1 cellular context compared by ENCODE assay signal in the genomic region with DNA sequence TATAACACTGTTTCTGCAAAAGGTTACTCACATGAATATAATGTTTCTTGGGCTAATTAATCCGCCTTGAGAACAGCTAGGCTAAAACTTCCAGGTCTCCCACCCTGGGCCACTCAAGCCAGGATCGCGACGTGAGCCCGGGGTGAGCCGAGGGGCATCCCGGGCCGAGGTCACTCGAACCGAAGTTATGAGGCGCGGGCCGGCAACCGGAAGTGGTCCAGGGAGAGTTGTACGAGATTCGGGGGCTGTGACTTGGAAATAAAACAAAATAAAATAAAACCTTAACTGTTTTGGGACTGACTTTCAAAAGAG.
TF ChIP-seq lines count a peak whose summit lies in the region.

No MANE protein-coding gene starts in this region.

TF ChIP-seq in WTC11, 78 proteins besides CTCF, POLR2A, EP300 and RAD21 (continued from another document):
- TF ChIP-seq, protein P1, sequence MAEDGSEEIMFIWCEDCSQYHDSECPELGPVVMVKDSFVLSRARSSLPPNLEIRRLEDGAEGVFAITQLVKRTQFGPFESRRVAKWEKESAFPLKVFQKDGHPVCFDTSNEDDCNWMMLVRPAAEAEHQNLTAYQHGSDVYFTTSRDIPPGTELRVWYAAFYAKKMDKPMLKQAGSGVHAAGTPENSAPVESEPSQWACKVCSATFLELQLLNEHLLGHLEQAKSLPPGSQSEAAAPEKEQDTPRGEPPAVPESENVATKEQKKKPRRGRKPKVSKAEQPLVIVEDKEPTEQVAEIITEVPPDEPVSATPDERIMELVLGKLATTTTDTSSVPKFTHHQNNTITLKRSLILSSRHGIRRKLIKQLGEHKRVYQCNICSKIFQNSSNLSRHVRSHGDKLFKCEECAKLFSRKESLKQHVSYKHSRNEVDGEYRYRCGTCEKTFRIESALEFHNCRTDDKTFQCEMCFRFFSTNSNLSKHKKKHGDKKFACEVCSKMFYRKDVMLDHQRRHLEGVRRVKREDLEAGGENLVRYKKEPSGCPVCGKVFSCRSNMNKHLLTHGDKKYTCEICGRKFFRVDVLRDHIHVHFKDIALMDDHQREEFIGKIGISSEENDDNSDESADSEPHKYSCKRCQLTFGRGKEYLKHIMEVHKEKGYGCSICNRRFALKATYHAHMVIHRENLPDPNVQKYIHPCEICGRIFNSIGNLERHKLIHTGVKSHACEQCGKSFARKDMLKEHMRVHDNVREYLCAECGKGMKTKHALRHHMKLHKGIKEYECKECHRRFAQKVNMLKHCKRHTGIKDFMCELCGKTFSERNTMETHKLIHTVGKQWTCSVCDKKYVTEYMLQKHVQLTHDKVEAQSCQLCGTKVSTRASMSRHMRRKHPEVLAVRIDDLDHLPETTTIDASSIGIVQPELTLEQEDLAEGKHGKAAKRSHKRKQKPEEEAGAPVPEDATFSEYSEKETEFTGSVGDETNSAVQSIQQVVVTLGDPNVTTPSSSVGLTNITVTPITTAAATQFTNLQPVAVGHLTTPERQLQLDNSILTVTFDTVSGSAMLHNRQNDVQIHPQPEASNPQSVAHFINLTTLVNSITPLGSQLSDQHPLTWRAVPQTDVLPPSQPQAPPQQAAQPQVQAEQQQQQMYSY (CRISPR knock-in tag; IDR thresholded peaks at IDR 0.05), result no peak
- TF ChIP-seq, protein P2, sequence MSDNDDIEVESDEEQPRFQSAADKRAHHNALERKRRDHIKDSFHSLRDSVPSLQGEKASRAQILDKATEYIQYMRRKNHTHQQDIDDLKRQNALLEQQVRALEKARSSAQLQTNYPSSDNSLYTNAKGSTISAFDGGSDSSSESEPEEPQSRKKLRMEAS (CRISPR knock-in tag; IDR thresholded peaks at IDR 0.05), result no peak
- TF ChIP-seq, protein P3, sequence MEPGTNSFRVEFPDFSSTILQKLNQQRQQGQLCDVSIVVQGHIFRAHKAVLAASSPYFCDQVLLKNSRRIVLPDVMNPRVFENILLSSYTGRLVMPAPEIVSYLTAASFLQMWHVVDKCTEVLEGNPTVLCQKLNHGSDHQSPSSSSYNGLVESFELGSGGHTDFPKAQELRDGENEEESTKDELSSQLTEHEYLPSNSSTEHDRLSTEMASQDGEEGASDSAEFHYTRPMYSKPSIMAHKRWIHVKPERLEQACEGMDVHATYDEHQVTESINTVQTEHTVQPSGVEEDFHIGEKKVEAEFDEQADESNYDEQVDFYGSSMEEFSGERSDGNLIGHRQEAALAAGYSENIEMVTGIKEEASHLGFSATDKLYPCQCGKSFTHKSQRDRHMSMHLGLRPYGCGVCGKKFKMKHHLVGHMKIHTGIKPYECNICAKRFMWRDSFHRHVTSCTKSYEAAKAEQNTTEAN (CRISPR knock-in tag; IDR thresholded peaks at IDR 0.05), result no peak
- TF ChIP-seq FOXJ3 (CRISPR knock-in tag; IDR thresholded peaks at IDR 0.05; ENCODE audit: borderline replicate concordance) (no peak), SMAD3 (CRISPR knock-in tag; IDR thresholded peaks at IDR 0.05; ENCODE audit: borderline replicate concordance) (no peak), NFYB (CRISPR knock-in tag; conservative IDR thresholded peaks at IDR 0.05; ENCODE audit: low read depth) (no peak), CBFB (CRISPR knock-in tag; IDR thresholded peaks at IDR 0.05; ENCODE audit: low read depth) (no peak), NR1H2 (CRISPR knock-in tag; IDR thresholded peaks at IDR 0.05) (no peak), ZNF232 (CRISPR knock-in tag; IDR thresholded peaks at IDR 0.05) (no peak), ZNF138 (CRISPR knock-in tag; conservative IDR thresholded peaks at IDR 0.05) (no peak)
- TF ChIP-seq, protein P4, sequence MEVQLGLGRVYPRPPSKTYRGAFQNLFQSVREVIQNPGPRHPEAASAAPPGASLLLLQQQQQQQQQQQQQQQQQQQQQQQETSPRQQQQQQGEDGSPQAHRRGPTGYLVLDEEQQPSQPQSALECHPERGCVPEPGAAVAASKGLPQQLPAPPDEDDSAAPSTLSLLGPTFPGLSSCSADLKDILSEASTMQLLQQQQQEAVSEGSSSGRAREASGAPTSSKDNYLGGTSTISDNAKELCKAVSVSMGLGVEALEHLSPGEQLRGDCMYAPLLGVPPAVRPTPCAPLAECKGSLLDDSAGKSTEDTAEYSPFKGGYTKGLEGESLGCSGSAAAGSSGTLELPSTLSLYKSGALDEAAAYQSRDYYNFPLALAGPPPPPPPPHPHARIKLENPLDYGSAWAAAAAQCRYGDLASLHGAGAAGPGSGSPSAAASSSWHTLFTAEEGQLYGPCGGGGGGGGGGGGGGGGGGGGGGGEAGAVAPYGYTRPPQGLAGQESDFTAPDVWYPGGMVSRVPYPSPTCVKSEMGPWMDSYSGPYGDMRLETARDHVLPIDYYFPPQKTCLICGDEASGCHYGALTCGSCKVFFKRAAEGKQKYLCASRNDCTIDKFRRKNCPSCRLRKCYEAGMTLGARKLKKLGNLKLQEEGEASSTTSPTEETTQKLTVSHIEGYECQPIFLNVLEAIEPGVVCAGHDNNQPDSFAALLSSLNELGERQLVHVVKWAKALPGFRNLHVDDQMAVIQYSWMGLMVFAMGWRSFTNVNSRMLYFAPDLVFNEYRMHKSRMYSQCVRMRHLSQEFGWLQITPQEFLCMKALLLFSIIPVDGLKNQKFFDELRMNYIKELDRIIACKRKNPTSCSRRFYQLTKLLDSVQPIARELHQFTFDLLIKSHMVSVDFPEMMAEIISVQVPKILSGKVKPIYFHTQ (CRISPR knock-in tag; IDR thresholded peaks at IDR 0.05), result no peak
- TF ChIP-seq, protein P5, sequence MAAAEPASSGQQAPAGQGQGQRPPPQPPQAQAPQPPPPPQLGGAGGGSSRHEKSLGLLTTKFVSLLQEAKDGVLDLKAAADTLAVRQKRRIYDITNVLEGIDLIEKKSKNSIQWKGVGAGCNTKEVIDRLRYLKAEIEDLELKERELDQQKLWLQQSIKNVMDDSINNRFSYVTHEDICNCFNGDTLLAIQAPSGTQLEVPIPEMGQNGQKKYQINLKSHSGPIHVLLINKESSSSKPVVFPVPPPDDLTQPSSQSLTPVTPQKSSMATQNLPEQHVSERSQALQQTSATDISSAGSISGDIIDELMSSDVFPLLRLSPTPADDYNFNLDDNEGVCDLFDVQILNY (CRISPR knock-in tag; IDR thresholded peaks at IDR 0.05), result no peak
